ENCODE assay signal across 17 cellular contexts in genomic region chr6:90204327-90204726, GRCh38.
DNase-seq lines count a peak whose midpoint lies in the region; ATAC-seq, FAIRE-seq and TF ChIP-seq lines count a peak whose summit lies in the region.
"Had no signal": no experiment of that assay in that cellular context is flagged by ENCODE, and none has a peak within 500 bp of the region (broad histone marks: within the 10 kb centered on the region; RNA-seq: fewer than 3 reads in every experiment).

No MANE protein-coding gene starts in this region.

- peak; percentile 60 for TF ChIP-seq EP300 in Ishikawa (IDR thresholded peaks at IDR 0.05; ENCODE audit: borderline replicate concordance)

- FAIRE-seq in endometrium (lab: Jason Lieb, UNC) (peak; percentile 57), HTR-8/SVneo (lab: Jason Lieb, UNC) (no peak)
- FAIRE-seq: frontal cortex had no signal

- no peaks in the 10 kb centered on the region for H3K79me1 ChIP-seq in mesendoderm (ENCODE audit: low read length)

- H3K9ac ChIP-seq in mesendoderm (ENCODE audit: low read length), result no peak overlapping the region

- H3K27me3 ChIP-seq in DOHH2 (ENCODE audit: control insufficient read depth, low read length), result no peaks in the 10 kb centered on the region
- no peaks in the 10 kb centered on the region for H3K27me3 ChIP-seq in mesendoderm (ENCODE audit: insufficient read depth, low read length, poor library complexity)
- H3K27me3 ChIP-seq: left lung had no signal

- H3F3A ChIP-seq in DOHH2 (ENCODE audit: control insufficient read depth, insufficient read depth), result peaks cover 36% of the 10 kb centered on the region

- WGBS in mesendoderm (ENCODE audit: extremely low coverage, insufficient coverage, low lambda C conversion rate), result no CpG with 5 or more reads among the region's 4 CpGs

- no peak overlapping the region for H3K56ac ChIP-seq in mesendoderm (ENCODE audit: low read length)

- H4K20me1 ChIP-seq in DOHH2 (ENCODE audit: control insufficient read depth, insufficient read depth, low read depth, low read length), result peaks cover 51% of the 10 kb centered on the region

- H2BK15ac ChIP-seq in mesendoderm (replicated peaks; ENCODE audit: low read depth), result no peak overlapping the region

- no peak for TF ChIP-seq RAD21 in Ishikawa (IDR thresholded peaks at IDR 0.05; ENCODE audit: low read depth)

- H4K8ac ChIP-seq in mesendoderm (ENCODE audit: low read depth, low read length), result no peak overlapping the region

- H2AK5ac ChIP-seq in mesendoderm (ENCODE audit: low read length), result no peak overlapping the region

- DNase-seq in mesendoderm (peak; percentile 63), mucosa of descending colon (no peak), left colon (no peak), HTR-8/SVneo (ENCODE audit: insufficient read length, low spot score) (no peak)
- DNase-seq: activated CD4-positive, alpha-beta T cell treated with anti-CD3 and anti-CD28 coated beads for 48 hours; BE2C; Calu3; effector CD4-positive, alpha-beta T cell; left lung; NCI-H187 treated with DMSO at 0.1 percent for 48 hours; NCI-H526; posterior cingulate gyrus had no signal

- no peaks in the 10 kb centered on the region for H3K9me2 ChIP-seq in DOHH2 (replicated peaks; ENCODE audit: control insufficient read depth, low read length)

- H2BK120ac ChIP-seq in mesendoderm (ENCODE audit: low read depth, low read length), result no peak overlapping the region

- no peak for ATAC-seq in mucosa of descending colon
- ATAC-seq in left colon, result no peak
- ATAC-seq: left lung had no signal

- TF ChIP-seq CTCF in DOHH2 (IDR thresholded peaks at IDR 0.05; ENCODE audit: low read depth, low read length, poor library complexity, severe bottlenecking) (no peak), mucosa of descending colon (IDR thresholded peaks at IDR 0.05) (no peak)

- H2BK5ac ChIP-seq in mesendoderm (ENCODE audit: low read length), result no peak overlapping the region

- no peak overlapping the region for H3K18ac ChIP-seq in mesendoderm (ENCODE audit: low read length)

- intact Hi-C loops in mucosa of descending colon (cut with DNase I, micrococcal nuclease) (no loop called here), left colon (cut with DNase I, micrococcal nuclease) (no loop called here)

- H3K4me3 ChIP-seq in DOHH2 (ENCODE audit: low read length), result no peak overlapping the region
- no peak overlapping the region for H3K4me3 ChIP-seq in mesendoderm (ENCODE audit: low read length)
- no peak overlapping the region for H3K4me3 ChIP-seq in mucosa of descending colon
- H3K4me3 ChIP-seq: left lung, smooth muscle cell had no signal

- H3K79me2 ChIP-seq in DOHH2 (ENCODE audit: control insufficient read depth, low read length) (peaks cover 100% of the 10 kb centered on the region), mesendoderm (ENCODE audit: control insufficient read depth, insufficient read depth, low read length) (no peaks in the 10 kb centered on the region)

- H4K5ac ChIP-seq in mesendoderm (ENCODE audit: low read length), result no peak overlapping the region

- no peaks in the 10 kb centered on the region for H3K9me3 ChIP-seq in DOHH2 (ENCODE audit: control insufficient read depth, insufficient read depth, low read length)
- H3K9me3 ChIP-seq in mucosa of descending colon, result no peaks in the 10 kb centered on the region
- H3K9me3 ChIP-seq: BE2C, left lung had no signal

- peaks cover 79% of the 10 kb centered on the region for H3K4me1 ChIP-seq in DOHH2 (ENCODE audit: control insufficient read depth, low read length)
- no peaks in the 10 kb centered on the region for H3K4me1 ChIP-seq in mesendoderm (ENCODE audit: control insufficient read depth, low read depth, low read length)
- H3K4me1 ChIP-seq in mucosa of descending colon (ENCODE audit: low read depth), result no peaks in the 10 kb centered on the region
- H3K4me1 ChIP-seq: BE2C, left lung had no signal

- H3K23ac ChIP-seq in mesendoderm (ENCODE audit: low read length), result no peak overlapping the region

- H3K27ac ChIP-seq in DOHH2 (ENCODE audit: low read depth, low read length) (no peak overlapping the region), mesendoderm (ENCODE audit: low read depth, low read length) (no peak overlapping the region)

- H3K4ac ChIP-seq in mesendoderm (ENCODE audit: low read depth, low read length), result no peak overlapping the region

- H3K4me2 ChIP-seq in DOHH2 (ENCODE audit: low read length), result 0 out of 2 replicates have a peak overlapping the region, but pooled peaks have one; percentile 10
- no peak overlapping the region for H3K4me2 ChIP-seq in mesendoderm (ENCODE audit: low read length)
- H3K4me2 ChIP-seq: smooth muscle cell had no signal

- H3K36me3 ChIP-seq in DOHH2 (ENCODE audit: control insufficient read depth, low read length) (peaks cover 94% of the 10 kb centered on the region), mesendoderm (ENCODE audit: control insufficient read depth, insufficient read depth, low read length) (no peaks in the 10 kb centered on the region), mucosa of descending colon (ENCODE audit: low read depth) (no peaks in the 10 kb centered on the region)
- H3K36me3 ChIP-seq: BE2C, left lung had no signal

TF ChIP-seq in Ishikawa, 13 proteins besides CTCF, POLR2A, EP300 and RAD21:
- TF ChIP-seq MAX (IDR thresholded peaks at IDR 0.05) (no peak), CREB1 (IDR thresholded peaks at IDR 0.05; ENCODE audit: low read depth) (no peak), FOXM1 (IDR thresholded peaks at IDR 0.05; ENCODE audit: borderline replicate concordance, low read depth) (no peak), EGR1 (IDR thresholded peaks at IDR 0.05) (no peak), CEBPB (IDR thresholded peaks at IDR 0.05) (no peak), NFIC (IDR thresholded peaks at IDR 0.05) (peak; percentile 54), USF1 (IDR thresholded peaks at IDR 0.05) (no peak)
